Comparison of ENCODE assay signal across 1 cellular context in the genomic region with DNA sequence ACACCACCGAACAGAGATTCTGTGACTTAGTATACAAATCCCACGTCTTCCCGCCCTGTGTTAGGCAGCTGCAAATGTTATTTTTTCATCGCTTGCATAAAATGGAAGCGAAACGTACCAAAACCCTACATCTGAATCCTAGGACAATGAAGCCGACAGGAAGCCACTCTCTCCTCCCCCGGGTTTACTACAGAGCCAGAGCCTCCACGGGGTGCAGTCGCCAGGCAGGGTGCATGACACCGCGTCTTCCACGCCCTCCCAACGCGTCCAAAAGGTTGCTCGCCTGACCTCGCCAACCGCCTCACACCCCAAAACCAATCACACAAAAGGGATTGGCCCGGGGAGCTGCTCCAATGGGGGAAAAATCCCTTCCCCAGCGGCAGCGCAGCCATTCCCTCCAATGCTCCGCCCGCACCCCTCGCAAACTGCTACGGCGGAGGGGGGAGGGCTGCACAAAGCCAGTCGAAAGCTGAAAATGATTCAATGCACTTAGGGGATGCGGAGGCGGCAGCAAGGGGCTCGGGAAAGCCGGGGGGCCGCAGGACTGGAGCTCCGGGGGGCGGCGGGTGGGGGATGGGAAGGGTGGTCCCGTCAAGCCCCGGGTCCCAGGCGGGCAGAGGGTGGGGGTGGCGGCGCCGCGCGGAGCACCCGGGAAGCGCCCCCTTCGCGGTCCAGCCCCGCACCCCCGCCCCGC.
TF ChIP-seq lines count a peak whose summit lies in the region.

No MANE protein-coding gene starts in this region.

TF ChIP-seq in GM12878, 131 proteins besides CTCF, POLR2A, EP300 and RAD21 (continued from another document and continues in another):
- TF ChIP-seq ZNF592 (IDR thresholded peaks at IDR 0.05) (no peak), CHD2 (IDR thresholded peaks at IDR 0.05; ENCODE audit: borderline replicate concordance, low read depth, low read length) (no peak), TBL1XR1 (IDR thresholded peaks at IDR 0.05; ENCODE audit: low read depth, low read length) (no peak), PAX8 (IDR thresholded peaks at IDR 0.05) (no peak), TCF3 (IDR thresholded peaks at IDR 0.05; ENCODE audit: borderline replicate concordance, insufficient read depth, low read depth, low read length) (no peak), SMAD5 (IDR thresholded peaks at IDR 0.05; ENCODE audit: low read depth) (no peak), GATAD2B (conservative IDR thresholded peaks at IDR 0.05; ENCODE audit: low read depth) (no peak), RB1 (IDR thresholded peaks at IDR 0.05; ENCODE audit: borderline replicate concordance) (peak; percentile 61; the same call in 1 of the 2 replicates), MTA3 (IDR thresholded peaks at IDR 0.05; ENCODE audit: borderline replicate concordance, low read length) (no peak), SUZ12 (IDR thresholded peaks at IDR 0.05; ENCODE audit: unreplicated experiment) (no peak), IRF5 (IDR thresholded peaks at IDR 0.05; ENCODE audit: borderline replicate concordance) (peak; percentile 21; the same call in 1 of the 2 replicates), IRF4 (IDR thresholded peaks at IDR 0.05; ENCODE audit: low read depth, low read length) (no peak), NFXL1 (IDR thresholded peaks at IDR 0.05; ENCODE audit: borderline replicate concordance) (no peak), CBX3 (IDR thresholded peaks at IDR 0.05; ENCODE audit: borderline replicate concordance, low read depth) (no peak), IKZF2 (IDR thresholded peaks at IDR 0.05) (no peak; a peak in 2 of 4 replicates), MYC (IDR thresholded peaks at IDR 0.05; ENCODE audit: insufficient read depth, insufficient read length, insufficient replicate concordance, low read length, severe bottlenecking) (no peak), JUNB (IDR thresholded peaks at IDR 0.05) (no peak), EZH2 (IDR thresholded peaks at IDR 0.05; ENCODE audit: borderline replicate concordance, control insufficient read depth, low read depth, low read length) (no peak), FOXK2 (IDR thresholded peaks at IDR 0.05) (no peak), MTA2 (IDR thresholded peaks at IDR 0.05; ENCODE audit: low read depth) (no peak), STAT3 (IDR thresholded peaks at IDR 0.05; ENCODE audit: low read depth, low read length) (no peak), DPF2 (IDR thresholded peaks at IDR 0.05) (no peak), ETV6 (conservative IDR thresholded peaks at IDR 0.05 in 1 of 2, IDR thresholded peaks at IDR 0.05 in 1 of 2; ENCODE audit: borderline replicate concordance in 1 of 2, low read depth in 1 of 2) (no peak), SREBF2 (IDR thresholded peaks at IDR 0.05; ENCODE audit: low read length) (no peak), ZNF622 (IDR thresholded peaks at IDR 0.05) (no peak), LARP7 (IDR thresholded peaks at IDR 0.05) (no peak), ZBTB33 (IDR thresholded peaks at IDR 0.05) (no peak), ZNF207 (IDR thresholded peaks at IDR 0.05; ENCODE audit: borderline replicate concordance) (no peak), YBX1 (IDR thresholded peaks at IDR 0.05) (no peak), KAT2A (conservative IDR thresholded peaks at IDR 0.05; ENCODE audit: control insufficient read depth, low read depth, low read length) (no peak), BRCA1 (IDR thresholded peaks at IDR 0.05; ENCODE audit: low read depth, low read length) (no peak), WRNIP1 (IDR thresholded peaks at IDR 0.05; ENCODE audit: borderline replicate concordance, low read depth, low read length) (no peak), CREB1 (IDR thresholded peaks at IDR 0.05; ENCODE audit: low read depth) (no peak), CBFB (IDR thresholded peaks at IDR 0.05; ENCODE audit: low read depth) (no peak), CHD1 (IDR thresholded peaks at IDR 0.05; ENCODE audit: low read depth, low read length) (no peak), CEBPB (IDR thresholded peaks at IDR 0.05; ENCODE audit: borderline replicate concordance in 1 of 2, low read depth in 2 of 2, low read length in 2 of 2) (no peak), FOXM1 (IDR thresholded peaks at IDR 0.05; ENCODE audit: low read depth, low read length) (no peak)
- TF ChIP-seq, protein P1, sequence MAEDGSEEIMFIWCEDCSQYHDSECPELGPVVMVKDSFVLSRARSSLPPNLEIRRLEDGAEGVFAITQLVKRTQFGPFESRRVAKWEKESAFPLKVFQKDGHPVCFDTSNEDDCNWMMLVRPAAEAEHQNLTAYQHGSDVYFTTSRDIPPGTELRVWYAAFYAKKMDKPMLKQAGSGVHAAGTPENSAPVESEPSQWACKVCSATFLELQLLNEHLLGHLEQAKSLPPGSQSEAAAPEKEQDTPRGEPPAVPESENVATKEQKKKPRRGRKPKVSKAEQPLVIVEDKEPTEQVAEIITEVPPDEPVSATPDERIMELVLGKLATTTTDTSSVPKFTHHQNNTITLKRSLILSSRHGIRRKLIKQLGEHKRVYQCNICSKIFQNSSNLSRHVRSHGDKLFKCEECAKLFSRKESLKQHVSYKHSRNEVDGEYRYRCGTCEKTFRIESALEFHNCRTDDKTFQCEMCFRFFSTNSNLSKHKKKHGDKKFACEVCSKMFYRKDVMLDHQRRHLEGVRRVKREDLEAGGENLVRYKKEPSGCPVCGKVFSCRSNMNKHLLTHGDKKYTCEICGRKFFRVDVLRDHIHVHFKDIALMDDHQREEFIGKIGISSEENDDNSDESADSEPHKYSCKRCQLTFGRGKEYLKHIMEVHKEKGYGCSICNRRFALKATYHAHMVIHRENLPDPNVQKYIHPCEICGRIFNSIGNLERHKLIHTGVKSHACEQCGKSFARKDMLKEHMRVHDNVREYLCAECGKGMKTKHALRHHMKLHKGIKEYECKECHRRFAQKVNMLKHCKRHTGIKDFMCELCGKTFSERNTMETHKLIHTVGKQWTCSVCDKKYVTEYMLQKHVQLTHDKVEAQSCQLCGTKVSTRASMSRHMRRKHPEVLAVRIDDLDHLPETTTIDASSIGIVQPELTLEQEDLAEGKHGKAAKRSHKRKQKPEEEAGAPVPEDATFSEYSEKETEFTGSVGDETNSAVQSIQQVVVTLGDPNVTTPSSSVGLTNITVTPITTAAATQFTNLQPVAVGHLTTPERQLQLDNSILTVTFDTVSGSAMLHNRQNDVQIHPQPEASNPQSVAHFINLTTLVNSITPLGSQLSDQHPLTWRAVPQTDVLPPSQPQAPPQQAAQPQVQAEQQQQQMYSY (CRISPR knock-in tag; IDR thresholded peaks at IDR 0.05): no peak
- TF ChIP-seq, protein P2, sequence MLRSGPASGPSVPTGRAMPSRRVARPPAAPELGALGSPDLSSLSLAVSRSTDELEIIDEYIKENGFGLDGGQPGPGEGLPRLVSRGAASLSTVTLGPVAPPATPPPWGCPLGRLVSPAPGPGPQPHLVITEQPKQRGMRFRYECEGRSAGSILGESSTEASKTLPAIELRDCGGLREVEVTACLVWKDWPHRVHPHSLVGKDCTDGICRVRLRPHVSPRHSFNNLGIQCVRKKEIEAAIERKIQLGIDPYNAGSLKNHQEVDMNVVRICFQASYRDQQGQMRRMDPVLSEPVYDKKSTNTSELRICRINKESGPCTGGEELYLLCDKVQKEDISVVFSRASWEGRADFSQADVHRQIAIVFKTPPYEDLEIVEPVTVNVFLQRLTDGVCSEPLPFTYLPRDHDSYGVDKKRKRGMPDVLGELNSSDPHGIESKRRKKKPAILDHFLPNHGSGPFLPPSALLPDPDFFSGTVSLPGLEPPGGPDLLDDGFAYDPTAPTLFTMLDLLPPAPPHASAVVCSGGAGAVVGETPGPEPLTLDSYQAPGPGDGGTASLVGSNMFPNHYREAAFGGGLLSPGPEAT (IDR thresholded peaks at IDR 0.05; ENCODE audit: low read depth): no peak
- TF ChIP-seq, protein P3, sequence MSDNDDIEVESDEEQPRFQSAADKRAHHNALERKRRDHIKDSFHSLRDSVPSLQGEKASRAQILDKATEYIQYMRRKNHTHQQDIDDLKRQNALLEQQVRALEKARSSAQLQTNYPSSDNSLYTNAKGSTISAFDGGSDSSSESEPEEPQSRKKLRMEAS (IDR thresholded peaks at IDR 0.05; ENCODE audit: low read depth, low read length): no peak
- TF ChIP-seq, protein P4, sequence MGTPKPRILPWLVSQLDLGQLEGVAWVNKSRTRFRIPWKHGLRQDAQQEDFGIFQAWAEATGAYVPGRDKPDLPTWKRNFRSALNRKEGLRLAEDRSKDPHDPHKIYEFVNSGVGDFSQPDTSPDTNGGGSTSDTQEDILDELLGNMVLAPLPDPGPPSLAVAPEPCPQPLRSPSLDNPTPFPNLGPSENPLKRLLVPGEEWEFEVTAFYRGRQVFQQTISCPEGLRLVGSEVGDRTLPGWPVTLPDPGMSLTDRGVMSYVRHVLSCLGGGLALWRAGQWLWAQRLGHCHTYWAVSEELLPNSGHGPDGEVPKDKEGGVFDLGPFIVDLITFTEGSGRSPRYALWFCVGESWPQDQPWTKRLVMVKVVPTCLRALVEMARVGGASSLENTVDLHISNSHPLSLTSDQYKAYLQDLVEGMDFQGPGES (IDR thresholded peaks at IDR 0.05): no peak
- TF ChIP-seq, protein P5, sequence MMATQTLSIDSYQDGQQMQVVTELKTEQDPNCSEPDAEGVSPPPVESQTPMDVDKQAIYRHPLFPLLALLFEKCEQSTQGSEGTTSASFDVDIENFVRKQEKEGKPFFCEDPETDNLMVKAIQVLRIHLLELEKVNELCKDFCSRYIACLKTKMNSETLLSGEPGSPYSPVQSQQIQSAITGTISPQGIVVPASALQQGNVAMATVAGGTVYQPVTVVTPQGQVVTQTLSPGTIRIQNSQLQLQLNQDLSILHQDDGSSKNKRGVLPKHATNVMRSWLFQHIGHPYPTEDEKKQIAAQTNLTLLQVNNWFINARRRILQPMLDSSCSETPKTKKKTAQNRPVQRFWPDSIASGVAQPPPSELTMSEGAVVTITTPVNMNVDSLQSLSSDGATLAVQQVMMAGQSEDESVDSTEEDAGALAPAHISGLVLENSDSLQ (IDR thresholded peaks at IDR 0.05): no peak
- TF ChIP-seq, protein P6, sequence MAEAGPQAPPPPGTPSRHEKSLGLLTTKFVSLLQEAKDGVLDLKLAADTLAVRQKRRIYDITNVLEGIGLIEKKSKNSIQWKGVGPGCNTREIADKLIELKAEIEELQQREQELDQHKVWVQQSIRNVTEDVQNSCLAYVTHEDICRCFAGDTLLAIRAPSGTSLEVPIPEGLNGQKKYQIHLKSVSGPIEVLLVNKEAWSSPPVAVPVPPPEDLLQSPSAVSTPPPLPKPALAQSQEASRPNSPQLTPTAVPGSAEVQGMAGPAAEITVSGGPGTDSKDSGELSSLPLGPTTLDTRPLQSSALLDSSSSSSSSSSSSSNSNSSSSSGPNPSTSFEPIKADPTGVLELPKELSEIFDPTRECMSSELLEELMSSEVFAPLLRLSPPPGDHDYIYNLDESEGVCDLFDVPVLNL (IDR thresholded peaks at IDR 0.05; ENCODE audit: low read depth, low read length): no peak
- TF ChIP-seq, protein P7, sequence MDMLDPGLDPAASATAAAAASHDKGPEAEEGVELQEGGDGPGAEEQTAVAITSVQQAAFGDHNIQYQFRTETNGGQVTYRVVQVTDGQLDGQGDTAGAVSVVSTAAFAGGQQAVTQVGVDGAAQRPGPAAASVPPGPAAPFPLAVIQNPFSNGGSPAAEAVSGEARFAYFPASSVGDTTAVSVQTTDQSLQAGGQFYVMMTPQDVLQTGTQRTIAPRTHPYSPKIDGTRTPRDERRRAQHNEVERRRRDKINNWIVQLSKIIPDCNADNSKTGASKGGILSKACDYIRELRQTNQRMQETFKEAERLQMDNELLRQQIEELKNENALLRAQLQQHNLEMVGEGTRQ (IDR thresholded peaks at IDR 0.05; ENCODE audit: borderline replicate concordance, low read depth, low read length): no peak
